ENCODE assay signal across 8 cellular contexts in the genomic region with DNA sequence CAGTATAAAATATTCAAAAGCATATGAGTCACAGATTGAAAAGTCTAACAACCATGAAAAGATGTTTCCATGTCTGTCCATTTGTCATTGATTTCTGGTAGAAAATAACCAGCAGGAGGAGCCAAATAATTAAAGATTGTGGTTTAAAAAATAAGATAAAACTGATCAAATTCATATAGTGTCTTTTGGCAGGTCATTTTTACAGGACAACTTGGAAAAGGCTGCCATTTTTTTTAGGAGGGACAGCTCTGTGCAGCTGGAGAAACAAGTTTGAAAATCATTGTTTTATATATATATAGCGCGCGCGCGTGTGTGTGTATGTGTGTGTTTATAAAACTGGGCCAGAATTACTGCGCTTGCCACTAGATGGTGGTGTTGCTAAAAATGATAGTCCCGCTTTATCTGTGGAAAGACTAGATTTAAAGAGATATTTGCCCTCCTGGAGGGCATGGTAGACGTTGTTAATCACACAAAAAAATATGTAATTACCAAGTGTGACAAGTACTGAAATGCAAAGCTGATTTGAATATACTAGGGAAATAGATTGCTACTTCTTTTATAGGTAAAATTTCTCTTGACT. TPM values are rescaled to one million over a fixed set of nuclear protein-coding genes. Genes with fewer than 3 reads are reported as not detected.
A peak's percentile ranks its signal among the peaks of the same experiment; 100 is the strongest.
DNase-seq lines count a peak whose midpoint lies in the region; ATAC-seq and TF ChIP-seq lines count a peak whose summit lies in the region.

No MANE protein-coding gene starts in this region.

- H3K27me3 ChIP-seq in skeletal muscle satellite cell (ENCODE audit: control insufficient read depth, insufficient read depth, low read length), result peaks cover 24% of the 10 kb centered on the region

- in situ Hi-C loops in astrocyte of the cerebellum (cut with HindIII; ENCODE audit: low sequenced_read_pairs), result no loop called here

- peaks cover 9% of the 10 kb centered on the region for H3K4me1 ChIP-seq in skeletal muscle satellite cell (ENCODE audit: control insufficient read depth, insufficient read depth, low read length)

- H3K4me3 ChIP-seq in astrocyte of the cerebellum (ENCODE audit: low read depth, low read length) (peak overlapping the region; percentile 10), skeletal muscle satellite cell (ENCODE audit: low read length) (peak overlapping the region; percentile 81)

- H3K4me2 ChIP-seq in skeletal muscle satellite cell (ENCODE audit: low read length), result peak overlapping the region; percentile 85

- no peaks in the 10 kb centered on the region for H3K9me3 ChIP-seq in skeletal muscle satellite cell (replicated peaks; ENCODE audit: low read length)

- POLR2A ChIA-PET in HEK293T (lab: Yijun Ruan, JAX), result interaction anchor here (1.0 to 2.7 kb wide), 4 partner anchors 11 to 332 kb away, joined by 4 to 25 read pairs (median 8); partner anchors contain the start of genes ANP32B and TBC1D2

- peak; percentile 74 for DNase-seq in DMS 273 treated with DMSO at 0.1 percent for 48 hours (lab: John Stamatoyannopoulos, UW)
- DNase-seq in HEK293T (ENCODE audit: extremely low spot score), result peak; percentile 53
- DNase-seq in NCI-H1694 treated with DMSO at 0.1 percent for 48 hours (lab: John Stamatoyannopoulos, UW), result peak; percentile 92
- peak in 4 of 5 experiments; percentile 61 to 86 (median 64) for DNase-seq in T-helper 2 cell
- DNase-seq in astrocyte of the cerebellum (ENCODE audit: low read depth), result peak; percentile 61
- peak in 40 of 51 donors; percentile 8 to 90 (median 46) for DNase-seq in hypothalamus (lab: John Stamatoyannopoulos, UW)

- peak; percentile 79 for TF ChIP-seq CTCF in astrocyte of the cerebellum (IDR thresholded peaks at IDR 0.05; ENCODE audit: low read depth, low read length, missing control alignments)

- H3K9ac ChIP-seq in skeletal muscle satellite cell (ENCODE audit: low read depth, low read length), result peak overlapping the region; percentile 90

- CTCF ChIA-PET in HEK293T (lab: Yijun Ruan, JAX), result interaction anchor here (0.6 to 1.5 kb wide), 5 partner anchors 111 to 278 kb away, joined by 3 to 10 read pairs (median 4); partner anchors contain the start of gene NANS

- H3K36me3 ChIP-seq in skeletal muscle satellite cell (ENCODE audit: insufficient read depth, low read length), result no peaks in the 10 kb centered on the region

- no peak for ATAC-seq in HG03025 (IDR thresholded peaks at IDR 0.05; ENCODE audit: low FRiP score, unreplicated experiment)

TF ChIP-seq in HEK293T, 16 proteins besides CTCF, POLR2A, EP300 and RAD21:
- no peak for TF ChIP-seq CTBP1 (IDR thresholded peaks at IDR 0.05; ENCODE audit: borderline replicate concordance)
- 0 out of 2 replicates have a peak, but pooled peaks have one; percentile 25 for TF ChIP-seq TARDBP (IDR thresholded peaks at IDR 0.05)

RNA-seq across cellular contexts. Expression of gene TRMO, which starts 1.3 kb away (rescaled TPM):
- total RNA-seq in skeletal muscle satellite cell (2012; rRNA removed), result 12.7 and 12.9 TPM in 2 replicates

RNA-seq across cellular contexts. Expression of gene HEMGN, which starts 14.4 kb away (rescaled TPM):
- not detected in 2 replicates for total RNA-seq in skeletal muscle satellite cell (2012; rRNA removed)

RNA-seq across cellular contexts. Expression of gene ANP32B, which starts 59.5 kb away (rescaled TPM):
- 12.2 and 13.5 TPM in 2 replicates for total RNA-seq in skeletal muscle satellite cell (2012; rRNA removed)
